Comparison of ENCODE assay signal across 8 cellular contexts in the genomic region with DNA sequence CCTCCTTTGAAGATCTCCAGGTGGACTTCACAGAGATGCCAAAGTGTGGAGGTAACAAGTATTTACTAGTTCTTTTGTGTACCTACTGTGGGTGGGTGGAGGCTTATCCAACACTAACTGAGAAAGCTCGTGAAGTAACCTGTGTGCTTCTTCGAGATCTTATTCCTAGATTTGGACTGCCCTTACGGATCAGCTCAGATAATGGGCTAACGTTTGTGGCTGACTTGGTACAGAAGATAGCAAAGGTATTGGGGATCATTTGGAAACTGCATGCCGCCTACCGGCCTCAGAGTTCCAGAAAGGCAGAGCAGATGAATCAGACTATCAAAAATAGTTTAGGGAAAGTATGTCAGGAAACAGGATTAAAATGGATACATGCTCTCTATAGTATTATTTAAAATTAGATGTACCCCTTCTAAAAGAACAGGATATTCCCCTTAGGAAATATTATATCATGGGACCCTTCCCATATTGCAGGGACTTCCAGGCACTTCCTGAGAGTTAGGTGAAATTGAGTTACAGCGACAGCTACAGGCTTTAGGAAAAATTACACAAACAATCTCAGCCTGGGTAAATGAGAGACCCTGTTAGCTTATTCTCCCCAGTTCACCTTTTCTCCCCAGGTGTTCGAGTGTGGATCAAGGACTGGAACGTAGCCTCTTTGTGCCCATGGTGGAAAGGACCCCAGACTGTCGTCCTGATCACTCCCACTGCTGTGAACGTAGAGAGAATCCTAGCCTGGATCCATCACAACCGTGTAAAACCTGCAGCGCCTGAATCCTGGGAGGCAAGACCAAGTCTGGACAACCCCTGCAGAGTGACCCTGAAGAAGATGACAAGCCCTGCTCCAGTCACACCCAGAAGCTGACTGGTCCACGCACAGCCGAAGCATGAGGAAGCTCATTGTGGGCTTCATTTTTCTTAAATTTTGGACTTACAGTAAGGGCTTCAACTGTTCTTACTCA. TPM values are rescaled to one million over a fixed set of nuclear protein-coding genes. Genes with fewer than 3 reads are reported as not detected.
A peak's percentile ranks its signal among the peaks of the same experiment; 100 is the strongest.
DNase-seq lines count a peak whose midpoint lies in the region; ATAC-seq, FAIRE-seq and TF ChIP-seq lines count a peak whose summit lies in the region.
"Not testable (repeated sequence)": the region's sequence is repeated elsewhere in the genome, so short reads cannot be mapped to it uniquely, and the experiment has no call there.

No MANE protein-coding gene starts in this region.

- H3K9me3 Mint-ChIP-seq in activated naive CD8-positive, alpha-beta T cell treated with anti-CD3 and anti-CD28 coated beads, Interleukin-2, amount 50 U/mL, for 24 hours: not testable (repeated sequence)

- TF ChIP-seq CTCF in 22Rv1 (IDR thresholded peaks at IDR 0.05) (peak; percentile 83), DND-41 (IDR thresholded peaks at IDR 0.05; ENCODE audit: borderline replicate concordance, extremely low read depth, low read length, poor library complexity, severe bottlenecking) (peak; percentile 49), KMS-11 (conservative IDR thresholded peaks at IDR 0.05; ENCODE audit: low read depth, low read length) (peak; percentile 38; the same call in 1 of the 2 replicates), endothelial cell of umbilical vein (IDR thresholded peaks at IDR 0.05; ENCODE audit: extremely low read depth in 1 of 2, insufficient read depth in 1 of 2, low read depth in 1 of 2, low read length in 2 of 2) (peak; percentile 16 to 30), pancreas (IDR thresholded peaks at IDR 0.05) (peak; percentile 33 to 56 (median 40))

- H3K36me3 Mint-ChIP-seq in activated naive CD8-positive, alpha-beta T cell treated with anti-CD3 and anti-CD28 coated beads, Interleukin-2, amount 50 U/mL, for 24 hours (ENCODE audit: low read depth): not testable (repeated sequence)

- 25 to 27% methylated on average over 15 of the region's 15 CpGs for WGBS in pancreas, 2 donors

- H3K36me3 ChIP-seq in DND-41 (ENCODE audit: insufficient read depth, low read length); KMS-11 (ENCODE audit: insufficient read depth); endothelial cell of umbilical vein (ENCODE audit: control insufficient read depth in 2 of 2, extremely low read depth in 1 of 2, insufficient read depth in 2 of 2, low read length in 2 of 2); pancreas: not testable (repeated sequence)

- H3K9ac ChIP-seq in DND-41 (ENCODE audit: low read depth, low read length); KMS-11; endothelial cell of umbilical vein (replicated peaks; ENCODE audit: extremely low read depth, insufficient read depth, low read length): not testable (repeated sequence)

- H3K9me3 ChIP-seq in DND-41 (ENCODE audit: insufficient read depth, low read length, severe bottlenecking); endothelial cell of umbilical vein (replicated peaks; ENCODE audit: control insufficient read depth, insufficient read depth, low read length); pancreas: not testable (repeated sequence)

- H3K4me3 ChIP-seq in DND-41 (ENCODE audit: low read depth in 1 of 2, low read length in 2 of 2); KMS-11 (IDR thresholded peaks at IDR 0.05; ENCODE audit: insufficient read depth, low read depth, low read length); endothelial cell of umbilical vein (replicated peaks in 1 of 3; ENCODE audit: insufficient read depth in 1 of 3, low read depth in 1 of 3, low read length in 3 of 3): not testable (repeated sequence)
- peak overlapping the region in 3 of 4 donors; percentile 27 to 54 (median 54) for H3K4me3 ChIP-seq in pancreas

- H3K4me3 Mint-ChIP-seq in activated naive CD8-positive, alpha-beta T cell treated with anti-CD3 and anti-CD28 coated beads, Interleukin-2, amount 50 U/mL, for 24 hours: not testable (repeated sequence)

- BruUV-seq in endothelial cell of umbilical vein (replicated peaks; lab: Mats Ljungman, UMichigan): not testable (repeated sequence)

- CTCF ChIA-PET in endothelial cell of umbilical vein (lab: Charles Lee): interaction anchor here (0.7 to 1.8 kb wide), 6 partner anchors 12 to 997 kb away, joined by 3 to 9 read pairs (median 3); partner anchors contain the start of gene CST7

- peaks cover 32% of the 10 kb centered on the region for H3K4me1 Mint-ChIP-seq in activated naive CD8-positive, alpha-beta T cell treated with anti-CD3 and anti-CD28 coated beads, Interleukin-2, amount 50 U/mL, for 24 hours

- not testable (repeated sequence) for H3K27me3 Mint-ChIP-seq in activated naive CD8-positive, alpha-beta T cell treated with anti-CD3 and anti-CD28 coated beads, Interleukin-2, amount 50 U/mL, for 24 hours

- H3K4me2 ChIP-seq in DND-41 (ENCODE audit: insufficient read depth, low read length); KMS-11; endothelial cell of umbilical vein (ENCODE audit: insufficient read depth, low read length): not testable (repeated sequence)

- H3K4me1 ChIP-seq in DND-41 (ENCODE audit: insufficient read depth, low read length): peaks cover 25% of the 10 kb centered on the region
- H3K4me1 ChIP-seq in KMS-11 (ENCODE audit: low read depth, poor library complexity, severe bottlenecking): peaks cover 13% of the 10 kb centered on the region
- not testable (repeated sequence) for H3K4me1 ChIP-seq in endothelial cell of umbilical vein (ENCODE audit: control insufficient read depth, extremely low read depth, insufficient read depth, low read length)
- H3K4me1 ChIP-seq in pancreas: peaks cover 10 to 18% (median 13%) of the 10 kb centered on the region in 3 donors

- TF ChIP-seq POLR2A in endothelial cell of umbilical vein (IDR thresholded peaks at IDR 0.05; ENCODE audit: low read depth, low read length): not testable (repeated sequence)

- not testable (repeated sequence) for H2AFZ ChIP-seq in DND-41 (ENCODE audit: low read depth, low read length); endothelial cell of umbilical vein (ENCODE audit: low read depth, low read length)
- peak overlapping the region; percentile 38 for H2AFZ ChIP-seq in KMS-11 (ENCODE audit: low read depth)

- not testable (repeated sequence) for FAIRE-seq in endothelial cell of umbilical vein (lab: Jason Lieb, UNC); pancreas (lab: Jason Lieb, UNC)

- H3K27ac ChIP-seq in 22Rv1 (peak overlapping the region; percentile 80), pancreas (peak overlapping the region; percentile 94 to 97 (median 96))
- not testable (repeated sequence) for H3K27ac ChIP-seq in DND-41 (ENCODE audit: low read length); KMS-11; endothelial cell of umbilical vein (ENCODE audit: insufficient read depth, low read depth, low read length)

- intact Hi-C loops in endothelial cell of umbilical vein (cut with micrococcal nuclease); pancreas (cut with DNase I): not testable (repeated sequence)

- POLR2A ChIA-PET in endothelial cell of umbilical vein (lab: Charles Lee): not testable (repeated sequence)

- not testable (repeated sequence) for DNase-seq in DND-41; activated naive CD8-positive, alpha-beta T cell treated with anti-CD3 and anti-CD28 coated beads, Interleukin-2, amount 50 U/mL, for 24 hours; endothelial cell of umbilical vein (ENCODE audit: low read depth, low spot score); pancreas
- DNase-seq in SHP77 treated with DMSO at 0.1 percent for 48 hours (lab: John Stamatoyannopoulos, UW) (peak; percentile 7), kidney tubule cell (ENCODE audit: low spot score) (peak; percentile 8)

- H4K20me1 ChIP-seq in DND-41 (ENCODE audit: insufficient read depth, low read length); KMS-11 (ENCODE audit: insufficient read depth); endothelial cell of umbilical vein (replicated peaks; ENCODE audit: control insufficient read depth, extremely low read depth, insufficient read depth, low read length): not testable (repeated sequence)

- not testable (repeated sequence) for H3K9me1 ChIP-seq in endothelial cell of umbilical vein (replicated peaks; ENCODE audit: control insufficient read depth, extremely low read depth, insufficient read depth, low read length)

- not testable (repeated sequence) for ATAC-seq in DND-41 (ENCODE audit: insufficient read depth, low read depth); activated naive CD8-positive, alpha-beta T cell treated with anti-CD3 and anti-CD28 coated beads, Interleukin-2, amount 50 U/mL, for 24 hours
- ATAC-seq in pancreas: peak in 3 of 4 donors; percentile 47 to 51 (median 50)

- H3K79me2 ChIP-seq in DND-41 (ENCODE audit: insufficient read depth, low read length); KMS-11 (ENCODE audit: insufficient read depth, low read depth); endothelial cell of umbilical vein (ENCODE audit: control insufficient read depth, insufficient read depth, low read length): not testable (repeated sequence)

- H3K27me3 ChIP-seq in DND-41 (ENCODE audit: insufficient read depth, low read length, poor library complexity); KMS-11 (ENCODE audit: insufficient read depth, low read depth); endothelial cell of umbilical vein (ENCODE audit: control insufficient read depth in 2 of 2, insufficient read depth in 2 of 2, low read length in 2 of 2); pancreas: not testable (repeated sequence)

- dilution Hi-C loops in endothelial cell of umbilical vein (cut with MboI; ENCODE audit: extremely low pct_ligation_motif_present, low sequenced_read_pairs): not testable (repeated sequence)

- H3K27ac Mint-ChIP-seq in activated naive CD8-positive, alpha-beta T cell treated with anti-CD3 and anti-CD28 coated beads, Interleukin-2, amount 50 U/mL, for 24 hours: peak overlapping the region; percentile 65

RNA-seq across cellular contexts. Expression of gene CST7, which starts 18.1 kb away (rescaled TPM):
- total RNA-seq in endothelial cell of umbilical vein: not detected in 2 replicates
- polyA plus RNA-seq in endothelial cell of umbilical vein: not detected in 2 replicates
- polyA plus RNA-seq in endothelial cell of umbilical vein (2011; cell fraction: cytosol; rRNA removed): not detected in 2 replicates
- not detected in 2 replicates for polyA plus RNA-seq in endothelial cell of umbilical vein (2011; cell fraction: nucleus; rRNA removed)
- polyA plus RNA-seq in endothelial cell of umbilical vein (2012): not detected in 2 replicates
- not detected in 2 replicates for polyA minus RNA-seq in endothelial cell of umbilical vein
- polyA minus RNA-seq in endothelial cell of umbilical vein (2011; cell fraction: cytosol; rRNA and poly(A)+ RNA removed): not detected
- polyA minus RNA-seq in endothelial cell of umbilical vein (2011; cell fraction: nucleus; rRNA and poly(A)+ RNA removed): not detected in 2 replicates
- 1 to 10 TPM in 1 of 6 donors, under 1 TPM in 2, not detected in 3; 0.44 to 1.2 (median 0.86) TPM for total RNA-seq in pancreas
- 1 to 10 TPM in 1 of 2 donors, under 1 TPM in 1; 0.65 to 1.0 TPM for polyA plus RNA-seq in pancreas

Comparison
In these comparisons a context has a peak if more than half of its experiments do, and no peak if none do; other contexts are left out.
1. CTCF ChIP-seq: peak in every context shown above with its lines; median percentile 83 in 22Rv1; 49 in DND-41; 40 in pancreas; 38 in KMS-11; 23 in endothelial cell of umbilical vein.